4 cellular contexts compared by ENCODE assay signal in genomic region chr2:167454036-167454435, GRCh38.
"Had no signal": no experiment of that assay in that cellular context is flagged by ENCODE, and none has a peak within 500 bp of the region (broad histone marks: within the 10 kb centered on the region; RNA-seq: fewer than 3 reads in every experiment).

No MANE protein-coding gene starts in this region.

- DNase-seq: H9, HCEC 1CT, KBM-7 had no signal

- H2AFZ ChIP-seq: GM23338 had no signal

- H3K4me2 ChIP-seq: GM23338 had no signal

- H3K4me3 ChIP-seq: GM23338 had no signal
